Comparison of ENCODE assay signal across 18 cellular contexts in genomic region chr2:20343128-20343527, GRCh38. TPM values are rescaled to one million over a fixed set of nuclear protein-coding genes. Genes with fewer than 3 reads are reported as not detected.
A peak's percentile ranks its signal among the peaks of the same experiment; 100 is the strongest.
DNase-seq lines count a peak whose midpoint lies in the region; ATAC-seq and TF ChIP-seq lines count a peak whose summit lies in the region.
"Had no signal": no experiment of that assay in that cellular context is flagged by ENCODE, and none has a peak within 500 bp of the region (broad histone marks: within the 10 kb centered on the region; RNA-seq: fewer than 3 reads in every experiment).

No MANE protein-coding gene starts in this region.

- no peaks in the 10 kb centered on the region for H3K9me3 Mint-ChIP-seq in MCF 10A (ENCODE audit: unreplicated experiment)
- no peaks in the 10 kb centered on the region for H3K9me3 Mint-ChIP-seq in stimulated activated naive CD8-positive, alpha-beta T cell treated with anti-CD3 and anti-CD28 coated beads, Interleukin-15, amount 100 ng/mL, for 72 hours

- no peak for TF ChIP-seq CTCF in MCF 10A (IDR thresholded peaks at IDR 0.05; ENCODE audit: unreplicated experiment)
- no peak for TF ChIP-seq CTCF in breast epithelium (IDR thresholded peaks at IDR 0.05)
- no peak for TF ChIP-seq CTCF in NB4 (IDR thresholded peaks at IDR 0.05; ENCODE audit: low read depth, low read length)
- no peak for TF ChIP-seq CTCF in epithelial cell of esophagus (IDR thresholded peaks at IDR 0.05; ENCODE audit: insufficient read depth, low read depth, low read length, missing control alignments)

- no peak overlapping the region for H3K4me3 ChIP-seq in breast epithelium
- H3K4me3 ChIP-seq in NB4 (ENCODE audit: low read depth, low read length), result no peak overlapping the region
- no peak overlapping the region for H3K4me3 ChIP-seq in epithelial cell of esophagus (ENCODE audit: low read length)
- H3K4me3 ChIP-seq: heart left ventricle had no signal

- H3K27me3 Mint-ChIP-seq in MCF 10A (ENCODE audit: insufficient read depth, unreplicated experiment), result no peaks in the 10 kb centered on the region
- H3K27me3 Mint-ChIP-seq in stimulated activated naive CD8-positive, alpha-beta T cell treated with anti-CD3 and anti-CD28 coated beads, Interleukin-15, amount 100 ng/mL, for 72 hours, result no peaks in the 10 kb centered on the region

- no peaks in the 10 kb centered on the region for H3K9me3 ChIP-seq in breast epithelium
- H3K9me3 ChIP-seq: heart left ventricle had no signal

- CTCF ChIA-PET in MCF 10A (lab: Yijun Ruan, JAX), result interaction anchor here (0.9 to 2.8 kb wide), 6 partner anchors 11 to 101 kb away, joined by 3 to 14 read pairs (median 4); no protein-coding TSS in a partner anchor

- no peaks in the 10 kb centered on the region for H3K36me3 ChIP-seq in breast epithelium

- H3K4me3 Mint-ChIP-seq in MCF 10A (ENCODE audit: unreplicated experiment), result no peak overlapping the region
- H3K4me3 Mint-ChIP-seq in stimulated activated naive CD8-positive, alpha-beta T cell treated with anti-CD3 and anti-CD28 coated beads, Interleukin-15, amount 100 ng/mL, for 72 hours, result no peak overlapping the region

- H3K4me1 Mint-ChIP-seq in MCF 10A (ENCODE audit: insufficient read depth, unreplicated experiment), result peaks cover 29% of the 10 kb centered on the region
- H3K4me1 Mint-ChIP-seq in stimulated activated naive CD8-positive, alpha-beta T cell treated with anti-CD3 and anti-CD28 coated beads, Interleukin-15, amount 100 ng/mL, for 72 hours, result peaks cover 82% of the 10 kb centered on the region

- intact Hi-C loops in MCF 10A (cut with micrococcal nuclease) (no loop called here), breast epithelium (cut with DNase I; ENCODE audit: low total_unique reads) (no loop called here)

- TF ChIP-seq POLR2A in breast epithelium (IDR thresholded peaks at IDR 0.05) (no peak), NB4 (IDR thresholded peaks at IDR 0.05; ENCODE audit: extremely low read depth, insufficient read length) (no peak)

- no peak overlapping the region for H3K27ac ChIP-seq in breast epithelium
- H3K27ac ChIP-seq: heart left ventricle, VCaP had no signal

- H3K27me3 ChIP-seq in breast epithelium, result no peaks in the 10 kb centered on the region
- H3K27me3 ChIP-seq: heart left ventricle had no signal

- H3K36me3 Mint-ChIP-seq in MCF 10A (ENCODE audit: insufficient read depth, unreplicated experiment), result peaks cover 7% of the 10 kb centered on the region

- peak; percentile 70 for ATAC-seq in stimulated activated naive CD8-positive, alpha-beta T cell treated with anti-CD3 and anti-CD28 coated beads, Interleukin-15, amount 100 ng/mL, for 72 hours
- no peak for ATAC-seq in GM18517 (IDR thresholded peaks at IDR 0.05; ENCODE audit: unreplicated experiment)
- ATAC-seq: heart left ventricle had no signal

- H3K4me1 ChIP-seq in breast epithelium, result peaks cover 0 to 5% of the 10 kb centered on the region in 2 donors

- H3K27ac Mint-ChIP-seq in MCF 10A (ENCODE audit: low read depth, unreplicated experiment), result no peak overlapping the region
- no peak overlapping the region for H3K27ac Mint-ChIP-seq in stimulated activated naive CD8-positive, alpha-beta T cell treated with anti-CD3 and anti-CD28 coated beads, Interleukin-15, amount 100 ng/mL, for 72 hours

- DNase-seq in MCF 10A (ENCODE audit: unreplicated experiment), result peak; percentile 19
- DNase-seq in breast epithelium (ENCODE audit: low spot score in 2 of 2), result no peak
- peak; percentile 44 for DNase-seq in NB4 (ENCODE audit: low read depth)
- peak; percentile 30 for DNase-seq in epithelial cell of esophagus (ENCODE audit: low read depth)
- DNase-seq in stimulated activated naive CD8-positive, alpha-beta T cell treated with anti-CD3 and anti-CD28 coated beads, Interleukin-15, amount 100 ng/mL, for 72 hours, result no peak
- DNase-seq in HuH-7.5 (ENCODE audit: low spot score), result no peak
- DNase-seq in GDM1 (lab: John Stamatoyannopoulos, UW), result no peak
- DNase-seq: AML-193; cortex of kidney; DMS79 treated with DMSO at 0.1 percent for 48 hours; erythroblast; H7; heart left ventricle; kidney glomerular epithelial cell; NCI-H1436 treated with DMSO at 0.1 percent for 48 hours; stimulated activated naive CD4-positive, alpha-beta T cell had no signal

- no TSS peak for BruUV-seq in MCF 10A (replicated peaks; lab: Mats Ljungman, UMichigan)

- POLR2A ChIA-PET in MCF 10A (lab: Yijun Ruan, JAX), result interaction anchor here (0.5 to 1.4 kb wide), 4 partner anchors 13 to 40 kb away, joined by 3 read pairs; no protein-coding TSS in a partner anchor

RNA-seq across cellular contexts. Expression of gene PUM2, which starts 7.5 kb away (rescaled TPM):
- total RNA-seq in MCF 10A (2022), result 86.7 and 94.0 TPM in 2 replicates
- 10 to 100 TPM; 69.3 to 94.0 (median 92.8) TPM for total RNA-seq in breast epithelium

Comparison
In these comparisons a context has a peak if more than half of its experiments do, and no peak if none do; other contexts are left out.
1. DNase-seq: peak in MCF 10A (single experiment), NB4 (single experiment) and epithelial cell of esophagus (single experiment); none in breast epithelium (0 of 2), stimulated activated naive CD8-positive, alpha-beta T cell treated with anti-CD3 and anti-CD28 coated beads, Interleukin-15, amount 100 ng/mL, for 72 hours (0 of 2), HuH-7.5 (single experiment) and GDM1 (single experiment).